Comparison of ENCODE assay signal across 35 cellular contexts in the genomic region with DNA sequence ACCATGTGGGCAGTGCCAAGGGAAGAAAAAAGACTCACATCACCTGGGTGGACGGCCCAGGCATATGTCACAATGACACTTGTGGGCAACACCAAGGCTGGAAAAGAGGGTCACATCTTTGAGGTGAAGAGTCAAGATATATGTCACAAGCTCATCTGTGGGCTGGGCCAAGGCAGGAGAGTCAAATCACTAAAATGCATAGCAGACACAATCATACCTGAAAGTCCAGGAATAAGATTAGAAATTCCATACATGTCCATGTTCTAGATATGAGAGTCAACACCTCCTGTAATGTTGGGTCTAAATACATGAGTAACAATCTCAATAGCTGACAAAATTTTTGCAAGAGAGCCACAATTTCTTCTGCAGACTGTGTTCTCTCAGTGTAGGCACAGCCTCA.
"Had no signal": no experiment of that assay in that cellular context is flagged by ENCODE, and none has a peak within 500 bp of the region (broad histone marks: within the 10 kb centered on the region; RNA-seq: fewer than 3 reads in every experiment).

No MANE protein-coding gene starts in this region.

- H3K27me3 ChIP-seq: MG63 had no signal

- H3K36me3 ChIP-seq: MG63 had no signal

- DNase-seq: Karpas-422, Kasumi-1, KG1, MG63, MM.1S, MV-4-11, NCI-H1048, NCI-H1092, NCI-H1092 treated with DMSO at 0.1 percent for 48 hours, NCI-H1105, NCI-H1105 treated with DMSO at 0.1 percent for 48 hours, NCI-H1417, NCI-H1417 treated with DMSO at 0.1 percent for 48 hours, NCI-H1436, NCI-H1436 treated with DMSO at 0.1 percent for 48 hours, NCI-H146, NCI-H1694, NCI-H1694 treated with DMSO at 0.1 percent for 48 hours, NCI-H187, NCI-H187 treated with DMSO at 0.1 percent for 48 hours, NCI-H1930, NCI-H2029, NCI-H2029 treated with DMSO at 0.1 percent for 48 hours, NCI-H2081, NCI-H2081 treated with DMSO at 0.1 percent for 48 hours, NCI-H2107, NCI-H2171, NCI-H2171 treated with DMSO at 0.1 percent for 48 hours, NCI-H2227 treated with DMSO at 0.1 percent for 48 hours, NCI-H226, NCI-H345, NCI-H446, NCI-H446 treated with DMSO at 0.1 percent for 48 hours, NCI-H510A had no signal

- H3K9me3 ChIP-seq: MG63 had no signal

- H3K4me3 ChIP-seq: MG63 had no signal

- H3K9ac ChIP-seq: KMS-11 had no signal

- H3K4me2 ChIP-seq: KMS-11 had no signal
